8 cellular contexts compared by ENCODE assay signal in genomic region chr1:162497104-162497722, GRCh38. TPM values are rescaled to one million over a fixed set of nuclear protein-coding genes. Genes with fewer than 3 reads are reported as not detected.
A peak's percentile ranks its signal among the peaks of the same experiment; 100 is the strongest.
DNase-seq lines count a peak whose midpoint lies in the region; ATAC-seq and TF ChIP-seq lines count a peak whose summit lies in the region.

No MANE protein-coding gene starts in this region.

- peak overlapping the region; percentile 96 for H3K27ac Mint-ChIP-seq in CD8-positive, alpha-beta T cell
- H3K27ac Mint-ChIP-seq in osteocyte (ENCODE audit: unreplicated experiment): peak overlapping the region; percentile 88

- H3K27me3 ChIP-seq in CD8-positive, alpha-beta T cell (ENCODE audit: insufficient read depth, low read length): no peaks in the 10 kb centered on the region
- no peaks in the 10 kb centered on the region for H3K27me3 ChIP-seq in PC-9 (ENCODE audit: insufficient read depth, low read depth)

- H3K27ac ChIP-seq in CD8-positive, alpha-beta T cell (ENCODE audit: low read depth, low read length): peak overlapping the region; percentile 84
- no peak overlapping the region for H3K27ac ChIP-seq in PC-9

- no peaks in the 10 kb centered on the region for H3K9me3 Mint-ChIP-seq in CD8-positive, alpha-beta T cell
- no peaks in the 10 kb centered on the region for H3K9me3 Mint-ChIP-seq in osteocyte (ENCODE audit: unreplicated experiment)

- peak overlapping the region; percentile 73 for H3K4me3 ChIP-seq in CD8-positive, alpha-beta T cell (ENCODE audit: low read depth, low read length)
- H3K4me3 ChIP-seq in PC-9 (peak overlapping the region; percentile 97), epithelial cell of esophagus (ENCODE audit: low read length) (peak overlapping the region; percentile 87)

- CTCF ChIA-PET in CD8-positive, alpha-beta T cell (lab: Charles Lee): no interaction called here
- CTCF ChIA-PET in PC-9 (lab: Charles Lee): no interaction called here

- H3K79me2 ChIP-seq in PC-9 (ENCODE audit: low read depth): peaks cover 34% of the 10 kb centered on the region

- TSS peak; percentile 80 for BruUV-seq in PC-9 (replicated peaks; lab: Mats Ljungman, UMichigan)

- no peaks in the 10 kb centered on the region for H3K9me3 ChIP-seq in CD8-positive, alpha-beta T cell (ENCODE audit: low read length)
- no peaks in the 10 kb centered on the region for H3K9me3 ChIP-seq in PC-9 (ENCODE audit: insufficient read depth, low read depth)

- H3K36me3 Mint-ChIP-seq in CD8-positive, alpha-beta T cell: peaks cover 30% of the 10 kb centered on the region
- H3K36me3 Mint-ChIP-seq in osteocyte (ENCODE audit: unreplicated experiment): peaks cover 13% of the 10 kb centered on the region

- H3K27me3 Mint-ChIP-seq in CD8-positive, alpha-beta T cell (ENCODE audit: low read depth): no peaks in the 10 kb centered on the region
- peaks cover 16% of the 10 kb centered on the region for H3K27me3 Mint-ChIP-seq in osteocyte (ENCODE audit: unreplicated experiment)

- no peaks in the 10 kb centered on the region for H3F3A ChIP-seq in PC-9 (ENCODE audit: insufficient read depth, low read depth)

- peaks cover 14% of the 10 kb centered on the region; the same call in 1 of the 2 replicates for H4K20me1 ChIP-seq in PC-9 (ENCODE audit: insufficient read depth)

- intact Hi-C loops in CD8-positive, alpha-beta T cell (cut with DNase I, micrococcal nuclease): loop anchor here (1.0 to 5.0 kb wide), 4 partner anchors 64 to 824 kb away; partner anchors contain the start of genes UAP1 (in 2 of the 2), ATF6 (in 1 of the 2), HSD17B7 (in 1 of the 2) and NUF2 (in 1 of the 2)
- intact Hi-C loops in PC-9 (cut with micrococcal nuclease; ENCODE audit: unreplicated experiment): loop anchor here (2.0 to 5.0 kb wide), 3 partner anchors 64 to 440 kb away; partner anchors contain the start of gene UAP1

- ATAC-seq in CD8-positive, alpha-beta T cell: no peak
- ATAC-seq in HG03565 (IDR thresholded peaks at IDR 0.05; ENCODE audit: unreplicated experiment): no peak

- H3K4me1 ChIP-seq in CD8-positive, alpha-beta T cell (ENCODE audit: insufficient read depth, low read length): peaks cover 31% of the 10 kb centered on the region
- H3K4me1 ChIP-seq in PC-9 (replicated peaks; ENCODE audit: insufficient read depth): 0 out of 2 replicates have a peak, but pooled peaks cover 12% of the 10 kb centered on the region

- peak overlapping the region; percentile 89 for H3K4me3 Mint-ChIP-seq in CD8-positive, alpha-beta T cell
- H3K4me3 Mint-ChIP-seq in osteocyte (ENCODE audit: unreplicated experiment): peak overlapping the region; percentile 87

- POLR2A ChIA-PET in CD8-positive, alpha-beta T cell (lab: Charles Lee): no interaction called here
- POLR2A ChIA-PET in PC-9 (lab: Charles Lee; ENCODE audit: unreplicated experiment): no interaction called here

- DNase-seq in CD8-positive, alpha-beta T cell: no peak
- DNase-seq in PC-9 (no peak), epithelial cell of esophagus (ENCODE audit: low read depth) (no peak), osteocyte (ENCODE audit: extremely low spot score, unreplicated experiment) (no peak), DMS79 treated with DMSO at 0.1 percent for 48 hours (lab: John Stamatoyannopoulos, UW) (no peak), GM03348 (ENCODE audit: low spot score) (no peak)
- no peak for DNase-seq in NK-92 treated with Interleukin-12 subunit alpha and Interleukin-12 subunit beta, amount 100 ng/mL, for 24 hours (lab: John Stamatoyannopoulos, UW)

- H3K4me2 ChIP-seq in PC-9: peak overlapping the region; percentile 86

- H3K9me2 ChIP-seq in PC-9 (ENCODE audit: insufficient read depth): no peaks in the 10 kb centered on the region

- TF ChIP-seq CTCF in CD8-positive, alpha-beta T cell (IDR thresholded peaks at IDR 0.05): no peak
- no peak for TF ChIP-seq CTCF in PC-9 (conservative IDR thresholded peaks at IDR 0.05)
- TF ChIP-seq CTCF in epithelial cell of esophagus (IDR thresholded peaks at IDR 0.05; ENCODE audit: insufficient read depth, low read depth, low read length, missing control alignments): no peak
- TF ChIP-seq CTCF in osteocyte (IDR thresholded peaks at IDR 0.05): no peak

- peaks cover 1% of the 10 kb centered on the region for H3K36me3 ChIP-seq in CD8-positive, alpha-beta T cell (ENCODE audit: insufficient read depth, low read length)
- peaks cover 15% of the 10 kb centered on the region for H3K36me3 ChIP-seq in PC-9 (ENCODE audit: low read depth)

- H3K4me1 Mint-ChIP-seq in CD8-positive, alpha-beta T cell (ENCODE audit: low read depth): peaks cover 40% of the 10 kb centered on the region
- H3K4me1 Mint-ChIP-seq in osteocyte (ENCODE audit: unreplicated experiment): peaks cover 24% of the 10 kb centered on the region

- H2AFZ ChIP-seq in PC-9: peak overlapping the region; percentile 99

RNA-seq across cellular contexts. Expression of gene UHMK1, which starts 0.4 kb away (rescaled TPM):
- 10 to 100 TPM; 50.5 to 50.9 TPM for total RNA-seq in CD8-positive, alpha-beta T cell
- total RNA-seq in PC-9 (2021) (34.8 and 49.5 TPM in 2 replicates), osteocyte (29.3 and 30.9 TPM in 2 replicates)
